ENCODE assay signal across 1 cellular context in genomic region chr19:6730941-6731670, GRCh38.
TF ChIP-seq lines count a peak whose summit lies in the region.

No MANE protein-coding gene starts in this region.

TF ChIP-seq in K562, 482 proteins besides CTCF, POLR2A, EP300 and RAD21:
- TF ChIP-seq POLR2G (IDR thresholded peaks at IDR 0.05; ENCODE audit: low read depth, low read length) (0 out of 2 replicates have a peak, but pooled peaks have one; percentile 5), RBFOX2 (IDR thresholded peaks at IDR 0.05; ENCODE audit: low read depth, low read length) (0 out of 2 replicates have a peak, but pooled peaks have one; percentile 7)
- TF ChIP-seq, protein P1, sequence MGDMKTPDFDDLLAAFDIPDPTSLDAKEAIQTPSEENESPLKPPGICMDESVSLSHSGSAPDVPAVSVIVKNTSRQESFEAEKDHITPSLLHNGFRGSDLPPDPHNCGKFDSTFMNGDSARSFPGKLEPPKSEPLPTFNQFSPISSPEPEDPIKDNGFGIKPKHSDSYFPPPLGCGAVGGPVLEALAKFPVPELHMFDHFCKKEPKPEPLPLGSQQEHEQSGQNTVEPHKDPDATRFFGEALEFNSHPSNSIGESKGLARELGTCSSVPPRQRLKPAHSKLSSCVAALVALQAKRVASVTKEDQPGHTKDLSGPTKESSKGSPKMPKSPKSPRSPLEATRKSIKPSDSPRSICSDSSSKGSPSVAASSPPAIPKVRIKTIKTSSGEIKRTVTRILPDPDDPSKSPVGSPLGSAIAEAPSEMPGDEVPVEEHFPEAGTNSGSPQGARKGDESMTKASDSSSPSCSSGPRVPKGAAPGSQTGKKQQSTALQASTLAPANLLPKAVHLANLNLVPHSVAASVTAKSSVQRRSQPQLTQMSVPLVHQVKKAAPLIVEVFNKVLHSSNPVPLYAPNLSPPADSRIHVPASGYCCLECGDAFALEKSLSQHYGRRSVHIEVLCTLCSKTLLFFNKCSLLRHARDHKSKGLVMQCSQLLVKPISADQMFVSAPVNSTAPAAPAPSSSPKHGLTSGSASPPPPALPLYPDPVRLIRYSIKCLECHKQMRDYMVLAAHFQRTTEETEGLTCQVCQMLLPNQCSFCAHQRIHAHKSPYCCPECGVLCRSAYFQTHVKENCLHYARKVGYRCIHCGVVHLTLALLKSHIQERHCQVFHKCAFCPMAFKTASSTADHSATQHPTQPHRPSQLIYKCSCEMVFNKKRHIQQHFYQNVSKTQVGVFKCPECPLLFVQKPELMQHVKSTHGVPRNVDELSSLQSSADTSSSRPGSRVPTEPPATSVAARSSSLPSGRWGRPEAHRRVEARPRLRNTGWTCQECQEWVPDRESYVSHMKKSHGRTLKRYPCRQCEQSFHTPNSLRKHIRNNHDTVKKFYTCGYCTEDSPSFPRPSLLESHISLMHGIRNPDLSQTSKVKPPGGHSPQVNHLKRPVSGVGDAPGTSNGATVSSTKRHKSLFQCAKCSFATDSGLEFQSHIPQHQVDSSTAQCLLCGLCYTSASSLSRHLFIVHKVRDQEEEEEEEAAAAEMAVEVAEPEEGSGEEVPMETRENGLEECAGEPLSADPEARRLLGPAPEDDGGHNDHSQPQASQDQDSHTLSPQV (IDR thresholded peaks at IDR 0.05): no peak
